Comparison of ENCODE assay signal across 8 cellular contexts in the genomic region with DNA sequence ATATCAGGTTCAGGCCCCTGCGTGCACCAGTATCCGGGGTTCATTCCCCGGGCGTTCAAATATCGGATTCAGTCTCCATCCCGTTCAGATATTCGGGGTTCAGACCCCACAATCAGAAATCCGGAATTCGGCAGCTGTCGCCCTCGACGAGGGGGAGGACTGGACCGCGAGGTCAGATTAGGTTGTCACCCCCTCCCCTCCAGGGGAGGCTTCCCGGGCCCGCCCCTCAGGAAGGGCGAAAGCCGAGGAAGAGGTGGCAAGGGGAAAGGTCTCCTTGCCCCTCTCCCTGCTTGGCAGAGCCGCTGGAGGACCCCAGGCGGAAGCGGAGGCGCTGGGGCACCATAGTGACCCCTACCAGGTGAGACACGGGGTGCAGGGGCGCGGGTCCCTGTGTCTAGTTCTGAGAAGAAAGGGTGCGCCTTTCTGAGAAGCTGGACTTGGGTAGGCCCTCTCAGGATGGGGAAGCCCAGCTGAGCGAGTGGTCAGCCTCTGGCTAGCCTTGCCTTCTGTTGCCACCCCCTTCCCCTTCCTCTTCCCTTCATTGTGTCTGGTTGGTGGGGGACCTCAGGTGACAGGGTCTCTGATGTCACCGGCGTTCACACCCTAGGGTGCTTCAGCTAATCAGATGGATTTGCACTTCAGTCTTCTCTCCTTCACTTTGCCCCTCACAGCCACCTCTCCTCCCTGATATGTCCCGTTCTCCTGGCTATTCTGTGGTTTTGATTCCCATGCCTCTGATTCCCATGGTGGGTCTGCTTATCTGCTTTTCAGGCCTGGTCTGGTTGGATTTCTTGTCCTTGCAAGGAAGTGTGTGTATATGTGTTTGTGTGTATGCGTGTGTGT. TPM values are rescaled to one million over a fixed set of nuclear protein-coding genes. Genes with fewer than 3 reads are reported as not detected.
DNase-seq lines count a peak whose midpoint lies in the region; ATAC-seq and TF ChIP-seq lines count a peak whose summit lies in the region.

No MANE protein-coding gene starts in this region.

- peak; percentile 2 for ATAC-seq in mucosa of descending colon
- ATAC-seq in GM19452 (IDR thresholded peaks at IDR 0.05; ENCODE audit: unreplicated experiment): no peak

- no peaks in the 10 kb centered on the region for H3K27me3 ChIP-seq in SJSA1 (replicated peaks)
- H3K27me3 ChIP-seq in endocrine pancreas (ENCODE audit: control insufficient read depth, insufficient read depth, low read length): no peaks in the 10 kb centered on the region
- H3K27me3 ChIP-seq in uterus: no peaks in the 10 kb centered on the region

- H3K4me3 ChIP-seq in SJSA1 (peak overlapping the region; percentile 66), endocrine pancreas (ENCODE audit: control insufficient read depth, insufficient read depth, low read length) (peak overlapping the region; percentile 75), mucosa of descending colon (peak overlapping the region; percentile 88), uterus (peak overlapping the region; percentile 89 to 91)

- H3K27ac ChIP-seq in SJSA1 (peak overlapping the region; percentile 41), uterus (peak overlapping the region; percentile 90 to 96)

- H3K9me3 ChIP-seq in SJSA1 (replicated peaks): 0 out of 2 replicates have a peak, but pooled peaks cover 2% of the 10 kb centered on the region
- no peaks in the 10 kb centered on the region for H3K9me3 ChIP-seq in endocrine pancreas (ENCODE audit: control insufficient read depth, low read length)
- no peaks in the 10 kb centered on the region for H3K9me3 ChIP-seq in mucosa of descending colon
- no peaks in the 10 kb centered on the region for H3K9me3 ChIP-seq in uterus

- H3K36me3 ChIP-seq in SJSA1 (peaks cover 53% of the 10 kb centered on the region), endocrine pancreas (ENCODE audit: control insufficient read depth, insufficient read depth, low read length) (peaks cover 6% of the 10 kb centered on the region), mucosa of descending colon (ENCODE audit: low read depth) (no peaks in the 10 kb centered on the region), uterus (no peaks in the 10 kb centered on the region)

- no peak for TF ChIP-seq POLR2A in uterus (IDR thresholded peaks at IDR 0.05)

- no peak for TF ChIP-seq CTCF in mucosa of descending colon (IDR thresholded peaks at IDR 0.05)
- TF ChIP-seq CTCF in uterus (IDR thresholded peaks at IDR 0.05): peak in 1 of 4 experiments; percentile 6

- DNase-seq in NOMO-1 (lab: John Stamatoyannopoulos, UW; ENCODE audit: unreplicated experiment in 2 of 2) (peak; percentile 11 to 18), NOMO-1 treated with dmso at 0.1 percent for 144 hours (lab: John Stamatoyannopoulos, UW; ENCODE audit: unreplicated experiment) (no peak), SJSA1 (ENCODE audit: low read depth in 1 of 2, low spot score in 2 of 2) (peak in 1 of 2 experiments; percentile 13), mucosa of descending colon (peak in 1 of 3 donors; percentile 60), uterus (peak; percentile 38 to 49), epidermal melanocyte (ENCODE audit: insufficient read length, low spot score) (no peak)

- intact Hi-C loops in mucosa of descending colon (cut with DNase I, micrococcal nuclease): no loop called here
- intact Hi-C loops in uterus (cut with DNase I; ENCODE audit: low total_unique reads): no loop called here

- H3K9ac ChIP-seq in endocrine pancreas (ENCODE audit: control insufficient read depth, insufficient read depth, low read length): peak overlapping the region; percentile 88

- peaks cover 15% of the 10 kb centered on the region for H3K4me1 ChIP-seq in SJSA1 (replicated peaks)
- no peaks in the 10 kb centered on the region for H3K4me1 ChIP-seq in endocrine pancreas (ENCODE audit: control insufficient read depth, insufficient read depth, low read length)
- peaks cover 24% of the 10 kb centered on the region for H3K4me1 ChIP-seq in mucosa of descending colon (ENCODE audit: low read depth)
- peaks cover 0 to 14% of the 10 kb centered on the region in 2 donors for H3K4me1 ChIP-seq in uterus

RNA-seq across cellular contexts. Expression of a gene that starts 0.8 kb away (rescaled TPM):
- 55.7 and 65.8 TPM in 2 replicates for total RNA-seq in SJSA1 (2014; rRNA removed; shearing (Covaris generic))
- total RNA-seq in mucosa of descending colon (10 to 100 TPM; 46.6 to 53.4 (median 50.5) TPM), uterus (10 to 100 TPM; 28.4 to 70.0 (median 46.6) TPM)

RNA-seq across cellular contexts. Expression of a gene that starts 12.6 kb away (rescaled TPM):
- 86.2 and 143 TPM in 2 replicates for total RNA-seq in SJSA1 (2014; rRNA removed; shearing (Covaris generic))
- total RNA-seq in mucosa of descending colon (100 to 1,000 TPM; 116 to 209 (median 130) TPM), uterus (10 to 100 TPM; 38.6 to 82.3 (median 58.5) TPM)

RNA-seq across cellular contexts. Expression of a gene that starts 20.9 kb away (rescaled TPM):
- total RNA-seq in SJSA1 (2014; rRNA removed; shearing (Covaris generic)): 20.3 and 28.0 TPM in 2 replicates
- 10 to 100 TPM; 11.3 to 21.3 (median 11.9) TPM for total RNA-seq in mucosa of descending colon
- 10 to 100 TPM in 2 of 4 donors, 1 to 10 TPM in 2; 3.8 to 20.4 (median 13.5) TPM for total RNA-seq in uterus

RNA-seq across cellular contexts. Expression of a gene that starts 21.5 kb away (rescaled TPM):
- 92.7 and 93.4 TPM in 2 replicates for total RNA-seq in SJSA1 (2014; rRNA removed; shearing (Covaris generic))
- 10 to 100 TPM; 71.2 to 79.5 (median 78.4) TPM for total RNA-seq in mucosa of descending colon
- total RNA-seq in uterus: 100 to 1,000 TPM in 1 of 4 donors, 10 to 100 TPM in 2, 1 to 10 TPM in 1; 4.1 to 714 (median 68.9) TPM

RNA-seq across cellular contexts. Expression of a gene that starts 36.3 kb away (rescaled TPM):
- total RNA-seq in SJSA1 (2014; rRNA removed; shearing (Covaris generic)): not detected in 2 replicates
- total RNA-seq in mucosa of descending colon (10 to 100 TPM in 1 of 3 donors, 1 to 10 TPM in 2; 5.2 to 16.8 (median 7.5) TPM), uterus (1 to 10 TPM in 3 of 4 donors, not detected in 1; 1.0 to 2.6 (median 1.8) TPM)

Comparison
In these comparisons a context has a peak if more than half of its experiments do, and no peak if none do; other contexts are left out.
1. DNase-seq: peak in NOMO-1 (2 of 2) and uterus (2 of 2); none in NOMO-1 treated with dmso at 0.1 percent for 144 hours (single experiment) and epidermal melanocyte (single experiment).
2. Peak in every context shown above with its lines, with median percentiles within 50 percentile points of each other: H3K4me3 ChIP-seq.